Comparison of ENCODE assay signal across 37 cellular contexts in genomic region chr12:9960613-9961012, GRCh38. TPM values are rescaled to one million over a fixed set of nuclear protein-coding genes. Genes with fewer than 3 reads are reported as not detected.
DNase-seq lines count a peak whose midpoint lies in the region; ATAC-seq and TF ChIP-seq lines count a peak whose summit lies in the region.
"Had no signal": no experiment of that assay in that cellular context is flagged by ENCODE, and none has a peak within 500 bp of the region (broad histone marks: within the 10 kb centered on the region; RNA-seq: fewer than 3 reads in every experiment).

No MANE protein-coding gene starts in this region.

- no peaks in the 10 kb centered on the region for H3K27me3 ChIP-seq in OCI-LY3 (ENCODE audit: low read depth, low read length)
- no peaks in the 10 kb centered on the region for H3K27me3 ChIP-seq in smooth muscle cell (ENCODE audit: low read depth)
- H3K27me3 ChIP-seq: cardiac muscle cell, colonic mucosa, heart left ventricle, tibial nerve had no signal

- H3F3A ChIP-seq in smooth muscle cell (ENCODE audit: low read depth), result peaks cover 4% of the 10 kb centered on the region

- H3K36me3 ChIP-seq in OCI-LY3 (replicated peaks; ENCODE audit: low read depth, low read length) (no peaks in the 10 kb centered on the region), smooth muscle cell (ENCODE audit: low read depth) (no peaks in the 10 kb centered on the region)
- H3K36me3 ChIP-seq: cardiac muscle cell, colonic mucosa, heart left ventricle, tibial nerve had no signal

- H3K4me1 ChIP-seq in OCI-LY3 (ENCODE audit: low read length) (peaks cover 11% of the 10 kb centered on the region), smooth muscle cell (ENCODE audit: low read depth) (no peaks in the 10 kb centered on the region)
- H3K4me1 ChIP-seq: colonic mucosa, tibial nerve had no signal

- H2AFZ ChIP-seq in OCI-LY3 (ENCODE audit: low read depth, low read length), result peak overlapping the region; percentile 8; the same call in 1 of the 2 replicates
- peak overlapping the region; percentile 34 for H2AFZ ChIP-seq in smooth muscle cell (ENCODE audit: low read depth)

- DNase-seq in SIG-M5 treated with dmso at 0.1 percent for 504 hours (lab: John Stamatoyannopoulos, UW; ENCODE audit: unreplicated experiment), result peak; percentile 28
- DNase-seq in SIG-M5 (lab: John Stamatoyannopoulos, UW), result no peak
- no peak for DNase-seq in smooth muscle cell (lab: John Stamatoyannopoulos, UW; ENCODE audit: unreplicated experiment)
- DNase-seq in OCI-M2 (lab: John Stamatoyannopoulos, UW; ENCODE audit: unreplicated experiment), result no peak
- no peak for DNase-seq in amniotic stem cell (lab: John Stamatoyannopoulos, UW)
- DNase-seq in COLO668 (lab: John Stamatoyannopoulos, UW; ENCODE audit: unreplicated experiment), result no peak
- DNase-seq: activated CD4-positive, alpha-beta T cell treated with anti-CD3 and anti-CD28 coated beads, Interleukin-2, amount 50 U/mL, for 4 hours; activated CD8-positive, alpha-beta memory T cell treated with anti-CD3 and anti-CD28 coated beads, Interleukin-2, amount 50 U/mL, for 4 hours; activated naive CD4-positive, alpha-beta T cell treated with anti-CD3 and anti-CD28 coated beads, Interleukin-2, amount 10 ng/mL, durations not matched to agents 7 days and 5 days; anterior cingulate cortex; CD8-positive, alpha-beta memory T cell; colonic mucosa; DMS153; effector memory CD8-positive, alpha-beta T cell; foreskin fibroblast; H7; heart left ventricle; KBM-7; kidney; NCI-H1436 treated with DMSO at 0.1 percent for 48 hours; NCI-H2107; SHP77; stimulated activated CD8-positive, alpha-beta memory T cell treated with anti-CD3 and anti-CD28 coated beads, Interleukin-4, amount 100 ng/mL, for 48 hours; T1000 had no signal

- peak overlapping the region; percentile 44 for H3K4me2 ChIP-seq in OCI-LY3 (ENCODE audit: low read length)
- no peak overlapping the region for H3K4me2 ChIP-seq in smooth muscle cell

- H3K4me3 ChIP-seq in OCI-LY3 (ENCODE audit: low read length), result peak overlapping the region; percentile 21; the same call in 1 of the 2 replicates
- H3K4me3 ChIP-seq in smooth muscle cell, result no peak overlapping the region
- H3K4me3 ChIP-seq: cardiac muscle cell, colonic mucosa, heart left ventricle, tibial nerve had no signal

- 70% methylated on average over 6 of the region's 6 CpGs for WGBS in smooth muscle cell (ENCODE audit: low lambda C conversion rate)

- no peaks in the 10 kb centered on the region for H3K79me2 ChIP-seq in OCI-LY3 (ENCODE audit: low read length)
- no peaks in the 10 kb centered on the region for H3K79me2 ChIP-seq in smooth muscle cell (ENCODE audit: low read depth)

- H3K9ac ChIP-seq in OCI-LY3 (ENCODE audit: low read length) (no peak overlapping the region), smooth muscle cell (ENCODE audit: low read depth) (peak overlapping the region; percentile 39)

- H3K9me3 ChIP-seq in OCI-LY3 (ENCODE audit: insufficient read depth, low read length) (no peaks in the 10 kb centered on the region), smooth muscle cell (replicated peaks; ENCODE audit: low read depth) (no peaks in the 10 kb centered on the region)
- H3K9me3 ChIP-seq: colonic mucosa, heart left ventricle, tibial nerve had no signal

- H4K20me1 ChIP-seq in OCI-LY3 (ENCODE audit: insufficient read depth, low read length) (no peaks in the 10 kb centered on the region), smooth muscle cell (ENCODE audit: low read depth) (no peaks in the 10 kb centered on the region)

- no peak for TF ChIP-seq CTCF in OCI-LY3 (IDR thresholded peaks at IDR 0.05; ENCODE audit: low read depth, low read length)
- TF ChIP-seq CTCF in smooth muscle cell (IDR thresholded peaks at IDR 0.05; ENCODE audit: borderline replicate concordance, insufficient read depth, poor library complexity, severe bottlenecking), result no peak

- peak; percentile 25 for ATAC-seq in GM21447 (IDR thresholded peaks at IDR 0.05; ENCODE audit: unreplicated experiment)
- ATAC-seq: effector memory CD8-positive, alpha-beta T cell; heart left ventricle; natural killer cell treated with Interleukin-12 subunit alpha and Interleukin-12 subunit beta and Interleukin-15 and Interleukin-18, amount 100 ng/mL, for 72 hours; WTC11 had no signal

- H3K27ac ChIP-seq in OCI-LY3 (ENCODE audit: low read length) (no peak overlapping the region), smooth muscle cell (ENCODE audit: low read depth) (peak overlapping the region; percentile 78)
- H3K27ac ChIP-seq: cardiac muscle cell, colonic mucosa, tibial nerve had no signal

RNA-seq across cellular contexts. Expression of gene CLEC12A, which starts 10.6 kb away (rescaled TPM):
- total RNA-seq in smooth muscle cell, result 1.2 and 2.3 TPM in 2 replicates
- polyA plus RNA-seq in smooth muscle cell, result 0.40 and 1.7 TPM in 2 replicates
- total RNA-seq: activated T-helper 1 cell treated with anti-CD3 and anti-CD28 coated beads, Interleukin-12 subunit alpha, Interleukin-12 subunit beta, Interleukin-2, Interleukin-4 antibody, amounts not matched to agents 30 ng/mL and 10 ng/mL and 1 ng/mL, durations not matched to agents 14 hours and 24 hours and 36 hours; cardiac muscle cell; CD8-positive, alpha-beta memory T cell; G401; H7; HT-29; WTC11 had no signal
- polyA plus RNA-seq: cardiac muscle cell; CD8-positive, alpha-beta memory T cell had no signal

RNA-seq across cellular contexts. Expression of gene CLEC2A, which starts 28.4 kb away (rescaled TPM):
- total RNA-seq in smooth muscle cell, result not detected in 2 replicates
- polyA plus RNA-seq in smooth muscle cell, result 0.67 and 1.7 TPM in 2 replicates
- total RNA-seq: activated T-helper 1 cell treated with anti-CD3 and anti-CD28 coated beads, Interleukin-12 subunit alpha, Interleukin-12 subunit beta, Interleukin-2, Interleukin-4 antibody, amounts not matched to agents 30 ng/mL and 10 ng/mL and 1 ng/mL, durations not matched to agents 14 hours and 24 hours and 36 hours; cardiac muscle cell; CD8-positive, alpha-beta memory T cell; colonic mucosa; G401; H7; heart left ventricle; HT-29; kidney; mononuclear cell; natural killer cell treated with Interleukin-12 subunit alpha and Interleukin-12 subunit beta and Interleukin-15 and Interleukin-18, amount 100 ng/mL, for 72 hours; osteoblast; tibial nerve had no signal
- polyA plus RNA-seq: cardiac muscle cell; CD8-positive, alpha-beta memory T cell; esophagus; heart left ventricle had no signal

RNA-seq across cellular contexts. Expression of gene CLEC1B, which starts 38.3 kb away (rescaled TPM):
- total RNA-seq in smooth muscle cell, result 2.5 and 2.9 TPM in 2 replicates
- polyA plus RNA-seq in smooth muscle cell, result 2.8 and 4.1 TPM in 2 replicates
- total RNA-seq: activated T-helper 1 cell treated with anti-CD3 and anti-CD28 coated beads, Interleukin-12 subunit alpha, Interleukin-12 subunit beta, Interleukin-2, Interleukin-4 antibody, amounts not matched to agents 30 ng/mL and 10 ng/mL and 1 ng/mL, durations not matched to agents 14 hours and 24 hours and 36 hours; CD8-positive, alpha-beta memory T cell; colonic mucosa; G401; H7; heart left ventricle; HT-29; kidney; lower leg skin; natural killer cell treated with Interleukin-12 subunit alpha and Interleukin-12 subunit beta and Interleukin-15 and Interleukin-18, amount 100 ng/mL, for 72 hours; osteoblast; tibial nerve; WTC11 had no signal
- polyA plus RNA-seq: cardiac muscle cell; CD8-positive, alpha-beta memory T cell; esophagus; heart left ventricle had no signal

RNA-seq across cellular contexts. Expression of gene CLEC12B, which starts 49.8 kb away (rescaled TPM):
- not detected in 2 replicates for total RNA-seq in smooth muscle cell
- not detected in 2 replicates for polyA plus RNA-seq in smooth muscle cell
- total RNA-seq: activated T-helper 1 cell treated with anti-CD3 and anti-CD28 coated beads, Interleukin-12 subunit alpha, Interleukin-12 subunit beta, Interleukin-2, Interleukin-4 antibody, amounts not matched to agents 30 ng/mL and 10 ng/mL and 1 ng/mL, durations not matched to agents 14 hours and 24 hours and 36 hours; cardiac muscle cell; CD8-positive, alpha-beta memory T cell; colonic mucosa; G401; H7; HT-29; kidney; osteoblast; WTC11 had no signal
- polyA plus RNA-seq: cardiac muscle cell; CD8-positive, alpha-beta memory T cell; heart left ventricle had no signal
